ENCODE assay signal across 9 cellular contexts in the genomic region with DNA sequence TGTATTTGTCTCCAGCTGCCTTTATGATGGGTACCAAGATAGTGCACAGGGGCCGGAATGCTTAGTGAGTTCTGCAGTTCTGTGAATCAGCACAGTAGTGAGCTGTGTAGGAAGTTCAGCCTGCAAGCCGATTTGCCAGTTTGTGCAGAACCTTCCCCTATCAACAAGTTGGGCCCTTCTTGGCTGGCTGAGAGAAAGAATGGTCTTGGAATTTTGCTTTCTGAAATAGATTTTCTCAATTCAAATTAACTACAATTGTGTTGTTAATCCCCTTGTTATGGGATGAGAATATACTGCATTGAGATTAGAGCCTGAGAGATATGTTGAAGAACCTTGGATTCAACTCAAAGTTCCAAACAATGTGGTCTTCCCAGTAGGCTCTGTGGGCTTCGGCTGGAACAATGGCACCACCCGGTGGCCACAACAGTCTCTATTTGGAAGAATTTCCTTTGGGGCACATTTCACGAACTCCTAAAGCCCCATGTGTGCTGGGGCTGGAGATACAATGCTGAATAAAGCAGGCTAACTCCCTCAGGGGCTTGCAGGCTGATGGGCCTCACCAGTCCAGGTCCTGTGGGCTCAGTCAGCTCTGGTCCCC. TPM values are rescaled to one million over a fixed set of nuclear protein-coding genes. Genes with fewer than 3 reads are reported as not detected.
DNase-seq lines count a peak whose midpoint lies in the region; TF ChIP-seq lines count a peak whose summit lies in the region.
"Had no signal": no experiment of that assay in that cellular context is flagged by ENCODE, and none has a peak within 500 bp of the region (broad histone marks: within the 10 kb centered on the region; RNA-seq: fewer than 3 reads in every experiment).

No MANE protein-coding gene starts in this region.

- 57% methylated on average over 5 of the region's 5 CpGs for WGBS in esophagus muscularis mucosa

- POLR2A ChIA-PET in OCI-LY7 (lab: Charles Lee): interaction anchor here (0.5 to 0.6 kb wide), 2 partner anchors 71 to 1838 kb away, joined by 3 to 5 read pairs; no protein-coding TSS in a partner anchor
- POLR2A ChIA-PET in CD4-positive, alpha-beta memory T cell (lab: Charles Lee; ENCODE audit: partially characterized antibody): no interaction called here

- no peaks in the 10 kb centered on the region for H3K36me3 Mint-ChIP-seq in nephron (ENCODE audit: low read depth)
- H3K36me3 Mint-ChIP-seq in CD4-positive, alpha-beta memory T cell: no peaks in the 10 kb centered on the region

- H3K36me3 ChIP-seq in OCI-LY7 (ENCODE audit: insufficient read depth, low read length): no peaks in the 10 kb centered on the region
- no peaks in the 10 kb centered on the region for H3K36me3 ChIP-seq in esophagus muscularis mucosa
- no peaks in the 10 kb centered on the region for H3K36me3 ChIP-seq in CD4-positive, alpha-beta memory T cell (ENCODE audit: insufficient read depth, low read length)
- H3K36me3 ChIP-seq: SJSA1 had no signal

- DNase-seq in ELF-1 (ENCODE audit: low read depth, low spot score) (peak; percentile 84), HT1080 (ENCODE audit: low read depth) (peak; percentile 65), OCI-LY7 (ENCODE audit: low spot score) (peak; percentile 44), esophagus muscularis mucosa (ENCODE audit: extremely low spot score) (no peak), occipital lobe (lab: John Stamatoyannopoulos, UW) (no peak)
- no peak for DNase-seq in CD4-positive, alpha-beta memory T cell
- DNase-seq in activated naive CD4-positive, alpha-beta T cell treated with Interleukin-2 at 50 U/mL for 16 hours: no peak

- intact Hi-C loops in OCI-LY7 (cut with micrococcal nuclease; ENCODE audit: unreplicated experiment): no loop called here
- intact Hi-C loops in esophagus muscularis mucosa (cut with DNase I): no loop called here
- intact Hi-C loops in CD4-positive, alpha-beta memory T cell (cut with micrococcal nuclease): no loop called here

- no peaks in the 10 kb centered on the region for H3K9me2 ChIP-seq in OCI-LY7 (ENCODE audit: insufficient read depth, low read length)

- peaks cover 0 to 5% (median 0%) of the 10 kb centered on the region in 4 donors for H3K27me3 ChIP-seq in esophagus muscularis mucosa
- H3K27me3 ChIP-seq in CD4-positive, alpha-beta memory T cell (ENCODE audit: insufficient read depth, low read length): no peaks in the 10 kb centered on the region
- H3K27me3 ChIP-seq: SJSA1 had no signal

- H2AFZ ChIP-seq in OCI-LY7 (ENCODE audit: low read length): no peak overlapping the region

- H3K4me3 Mint-ChIP-seq in nephron: no peak overlapping the region
- no peak overlapping the region for H3K4me3 Mint-ChIP-seq in CD4-positive, alpha-beta memory T cell

- CTCF ChIA-PET in OCI-LY7 (lab: Charles Lee; ENCODE audit: unreplicated experiment): no interaction called here
- CTCF ChIA-PET in CD4-positive, alpha-beta memory T cell (lab: Charles Lee; ENCODE audit: partially characterized antibody): interaction anchor here (1.4 kb wide), 1 partner anchor 9 kb away, joined by 3 read pairs; no protein-coding TSS in a partner anchor

- no TSS peak for BruUV-seq in OCI-LY7 (replicated peaks; lab: Mats Ljungman, UMichigan)

- TF ChIP-seq POLR2A in esophagus muscularis mucosa (IDR thresholded peaks at IDR 0.05; ENCODE audit: low read depth): no peak

- H3K4me2 ChIP-seq in OCI-LY7 (ENCODE audit: low read length): no peak overlapping the region

- H3K4me1 ChIP-seq in OCI-LY7 (ENCODE audit: insufficient read depth, low read length, poor library complexity, severe bottlenecking) (no peaks in the 10 kb centered on the region), esophagus muscularis mucosa (no peaks in the 10 kb centered on the region)
- no peaks in the 10 kb centered on the region for H3K4me1 ChIP-seq in CD4-positive, alpha-beta memory T cell (ENCODE audit: insufficient read depth, low read length)
- H3K4me1 ChIP-seq: SJSA1 had no signal

- no peaks in the 10 kb centered on the region for H4K20me1 ChIP-seq in OCI-LY7 (ENCODE audit: insufficient read depth, low read length)

- no peak overlapping the region for H3K27ac ChIP-seq in OCI-LY7 (ENCODE audit: low read depth, low read length, poor library complexity, severe bottlenecking)
- no peak overlapping the region for H3K27ac ChIP-seq in esophagus muscularis mucosa (replicated peaks in 1 of 4)
- H3K27ac ChIP-seq in CD4-positive, alpha-beta memory T cell (ENCODE audit: low read depth, low read length): no peak overlapping the region
- H3K27ac ChIP-seq: SJSA1 had no signal

- H3K27me3 Mint-ChIP-seq in nephron (ENCODE audit: low read depth): peaks cover 17% of the 10 kb centered on the region
- peaks cover 2 to 7% of the 10 kb centered on the region in 2 donors for H3K27me3 Mint-ChIP-seq in CD4-positive, alpha-beta memory T cell

- H3K9me3 ChIP-seq in OCI-LY7 (ENCODE audit: low read length) (no peaks in the 10 kb centered on the region), esophagus muscularis mucosa (no peaks in the 10 kb centered on the region)
- H3K9me3 ChIP-seq in CD4-positive, alpha-beta memory T cell (ENCODE audit: control insufficient read depth in 1 of 2, low read length in 2 of 2): no peaks in the 10 kb centered on the region
- H3K9me3 ChIP-seq: SJSA1 had no signal

- H3K4me1 Mint-ChIP-seq in nephron: no peaks in the 10 kb centered on the region
- H3K4me1 Mint-ChIP-seq in CD4-positive, alpha-beta memory T cell: no peaks in the 10 kb centered on the region

- H3K9me3 Mint-ChIP-seq in nephron: peaks cover 3% of the 10 kb centered on the region
- peaks cover 0 to 3% (median 2%) of the 10 kb centered on the region in 8 donors for H3K9me3 Mint-ChIP-seq in CD4-positive, alpha-beta memory T cell

- TF ChIP-seq CTCF in OCI-LY7 (conservative IDR thresholded peaks at IDR 0.05; ENCODE audit: low read length) (peak; percentile 70), esophagus muscularis mucosa (IDR thresholded peaks at IDR 0.05) (peak; percentile 28 to 39 (median 39)), nephron (IDR thresholded peaks at IDR 0.05; ENCODE audit: unreplicated experiment in 3 of 3) (peak; percentile 36 to 58 (median 50))

- no peaks in the 10 kb centered on the region for H3K79me2 ChIP-seq in OCI-LY7 (ENCODE audit: insufficient read depth, low read depth, low read length)

- no peak overlapping the region for H3K27ac Mint-ChIP-seq in nephron
- H3K27ac Mint-ChIP-seq in CD4-positive, alpha-beta memory T cell: no peak overlapping the region

- TF ChIP-seq EP300 in esophagus muscularis mucosa (IDR thresholded peaks at IDR 0.05): no peak

- no peak overlapping the region for H3K4me3 ChIP-seq in OCI-LY7 (ENCODE audit: low read depth, low read length, poor library complexity, severe bottlenecking)
- no peak overlapping the region for H3K4me3 ChIP-seq in esophagus muscularis mucosa
- H3K4me3 ChIP-seq in CD4-positive, alpha-beta memory T cell (ENCODE audit: low read length in 2 of 2): no peak overlapping the region
- H3K4me3 ChIP-seq: SJSA1 had no signal

RNA-seq across cellular contexts. Expression of gene TRIM42, which starts 59.1 kb away (rescaled TPM):
- not detected in 2 replicates for total RNA-seq in HT1080 (2014; rRNA removed; shearing (Covaris generic))
- polyA plus RNA-seq in HT1080 (2015; cell fraction: cytosol; rRNA removed): not detected in 2 replicates
- not detected in 2 replicates for polyA plus RNA-seq in HT1080 (2015; cell fraction: nucleus; rRNA removed)
- total RNA-seq in OCI-LY7 (2014; rRNA removed; shearing (Covaris generic)): not detected in 2 replicates
- total RNA-seq in OCI-LY7 (2022): not detected in 2 replicates
- not detected for total RNA-seq in esophagus muscularis mucosa
- not detected for total RNA-seq in occipital lobe
- not detected for total RNA-seq in CD4-positive, alpha-beta memory T cell
- polyA plus RNA-seq in CD4-positive, alpha-beta memory T cell: not detected
- total RNA-seq: SJSA1 had no signal

Comparison
In these comparisons a context has a peak if more than half of its experiments do, and no peak if none do; other contexts are left out.
1. DNase-seq: peak in ELF-1 (single experiment), HT1080 (single experiment) and OCI-LY7 (single experiment); none in esophagus muscularis mucosa (single experiment), occipital lobe (single experiment), CD4-positive, alpha-beta memory T cell (0 of 5) and activated naive CD4-positive, alpha-beta T cell treated with Interleukin-2 at 50 U/mL for 16 hours (single experiment).
2. Peak in every context shown above with its lines, with median percentiles within 50 percentile points of each other: CTCF ChIP-seq.